In genomic region chr14:39240769-39241168, GRCh38 we compare ENCODE assay signal across 39 cellular contexts.
"Had no signal": no experiment of that assay in that cellular context is flagged by ENCODE, and none has a peak within 500 bp of the region (broad histone marks: within the 10 kb centered on the region; RNA-seq: fewer than 3 reads in every experiment).

No MANE protein-coding gene starts in this region.

- H3K27ac Mint-ChIP-seq: activated naive CD4-positive, alpha-beta T cell treated with anti-CD3 and anti-CD28 coated beads for 36 hours; activated naive CD4-positive, alpha-beta T cell treated with anti-CD3 and anti-CD28 coated beads, Interleukin-2, amount 10 ng/mL, durations not matched to agents 7 days and 5 days; activated naive CD4-positive, alpha-beta T cell treated with anti-CD3 and anti-CD28 coated beads, Interleukin-2, amount 50 U/mL, for 24 hours; activated naive CD4-positive, alpha-beta T cell treated with anti-CD3 and anti-CD28 coated beads, Interleukin-2, amount 50 U/mL, for 72 hours; activated naive CD8-positive, alpha-beta T cell; activated naive CD8-positive, alpha-beta T cell treated with anti-CD3 and anti-CD28 coated beads for 36 hours; activated naive CD8-positive, alpha-beta T cell treated with anti-CD3 and anti-CD28 coated beads, Interleukin-2, amount 10 ng/mL, durations not matched to agents 7 days and 5 days; activated naive CD8-positive, alpha-beta T cell treated with anti-CD3 and anti-CD28 coated beads, Interleukin-2, amount 50 U/mL, for 24 hours; activated T-cell treated with anti-CD3 and anti-CD28 coated beads, Interleukin-2, amount 50 U/mL, for 24 hours; activated T-cell treated with anti-CD3 and anti-CD28 coated beads, Interleukin-2, amount 50 U/mL, for 72 hours; activated T-helper 1 cell treated with anti-CD3 and anti-CD28 coated beads, Interleukin-12 subunit alpha, Interleukin-12 subunit beta, Interleukin-2, Interleukin-4 antibody, amounts not matched to agents 30 ng/mL and 10 ng/mL and 1 ng/mL, durations not matched to agents 14 hours and 24 hours and 36 hours; activated T-helper 2 cell treated with anti-CD3 and anti-CD28 coated beads, Interferon-gamma antibody, Interleukin-2, Interleukin-4, amounts not matched to agents 10 μg/mL and 5 μg/mL and 100 μg/mL, durations not matched to agents 14 hours and 24 hours and 36 hours had no signal

- H3K4me3 ChIP-seq: adrenal gland, ascending aorta, body of pancreas, breast epithelium, cardiac muscle cell had no signal

- H3K36me3 ChIP-seq: adrenal gland, ascending aorta, brain microvascular endothelial cell, breast epithelium, cardiac muscle cell had no signal

- H3K9me3 ChIP-seq: adrenal gland, ascending aorta, body of pancreas, breast epithelium had no signal

- H3K27me3 Mint-ChIP-seq: activated naive CD4-positive, alpha-beta T cell treated with anti-CD3 and anti-CD28 coated beads, Interleukin-2, amount 50 U/mL, for 24 hours; activated naive CD8-positive, alpha-beta T cell; activated naive CD8-positive, alpha-beta T cell treated with anti-CD3 and anti-CD28 coated beads for 36 hours; activated naive CD8-positive, alpha-beta T cell treated with anti-CD3 and anti-CD28 coated beads, Interleukin-2, amount 50 U/mL, for 24 hours; activated T-cell treated with anti-CD3 and anti-CD28 coated beads, Interleukin-2, amount 50 U/mL, for 24 hours; activated T-helper 17 cell treated with anti-CD3 and anti-CD28 coated beads, Interleukin-2, amount 50 U/mL, for 72 hours; brain; central memory CD8-positive, alpha-beta T cell had no signal

- H3K27me3 ChIP-seq: adrenal gland, ascending aorta, body of pancreas, brain microvascular endothelial cell, breast epithelium, cardiac muscle cell had no signal

- DNase-seq: activated effector memory CD4-positive, alpha-beta T cell treated with anti-CD3 and anti-CD28 coated beads, Interleukin-2, amount 50 U/mL, for 16 hours; activated effector memory CD4-positive, alpha-beta T cell treated with Interleukin-2 at 50 U/mL for 16 hours; activated gamma-delta T cell; activated gamma-delta T cell treated with Interleukin-2 at 50 U/mL for 16 hours; activated naive CD4-positive, alpha-beta T cell; activated naive CD4-positive, alpha-beta T cell treated with anti-CD3 and anti-CD28 coated beads for 36 hours; activated naive CD4-positive, alpha-beta T cell treated with anti-CD3 and anti-CD28 coated beads, Interleukin-2, amount 10 ng/mL, durations not matched to agents 7 days and 5 days; activated naive CD4-positive, alpha-beta T cell treated with anti-CD3 and anti-CD28 coated beads, Interleukin-2, amount 50 U/mL, for 16 hours; activated naive CD4-positive, alpha-beta T cell treated with Interleukin-2 at 50 U/mL for 16 hours; activated naive CD8-positive, alpha-beta T cell treated with anti-CD3 and anti-CD28 coated beads for 36 hours; activated naive CD8-positive, alpha-beta T cell treated with anti-CD3 and anti-CD28 coated beads, Interleukin-2, amount 10 ng/mL, durations not matched to agents 7 days and 5 days; activated naive CD8-positive, alpha-beta T cell treated with anti-CD3 and anti-CD28 coated beads, Interleukin-2, amount 50 U/mL, for 24 hours; activated T-cell treated with anti-CD3 and anti-CD28 coated beads, Interleukin-2, amount 50 U/mL, for 24 hours; activated T-cell treated with anti-CD3 and anti-CD28 coated beads, Interleukin-2, amount 50 U/mL, for 4 hours; activated T-cell treated with anti-CD3 and anti-CD28 coated beads, Interleukin-2, amount 50 U/mL, for 48 hours; activated T-cell treated with anti-CD3 and anti-CD28 coated beads, Interleukin-2, amount 50 U/mL, for 72 hours; adrenal gland; amniotic stem cell; amygdala; anterior cingulate cortex; aorta; body of pancreas; brain microvascular endothelial cell; caudate nucleus; central memory CD4-positive, alpha-beta T cell; cerebellar nuclear complex had no signal

- H3K4me1 ChIP-seq: adrenal gland, ascending aorta, body of pancreas, breast epithelium had no signal

- H3K27ac ChIP-seq: ascending aorta, body of pancreas, brain microvascular endothelial cell, breast epithelium, cardiac muscle cell had no signal

- H3K4me3 Mint-ChIP-seq: activated naive CD4-positive, alpha-beta T cell treated with anti-CD3 and anti-CD28 coated beads for 36 hours; activated naive CD4-positive, alpha-beta T cell treated with anti-CD3 and anti-CD28 coated beads, Interleukin-2, amount 10 ng/mL, durations not matched to agents 7 days and 5 days; activated naive CD4-positive, alpha-beta T cell treated with anti-CD3 and anti-CD28 coated beads, Interleukin-2, amount 50 U/mL, for 24 hours; activated naive CD8-positive, alpha-beta T cell; activated naive CD8-positive, alpha-beta T cell treated with anti-CD3 and anti-CD28 coated beads for 36 hours; activated naive CD8-positive, alpha-beta T cell treated with anti-CD3 and anti-CD28 coated beads, Interleukin-2, amount 10 ng/mL, durations not matched to agents 7 days and 5 days; activated naive CD8-positive, alpha-beta T cell treated with anti-CD3 and anti-CD28 coated beads, Interleukin-2, amount 50 U/mL, for 24 hours; activated T-cell treated with anti-CD3 and anti-CD28 coated beads, Interleukin-2, amount 50 U/mL, for 24 hours; activated T-cell treated with anti-CD3 and anti-CD28 coated beads, Interleukin-2, amount 50 U/mL, for 4 hours; activated T-cell treated with anti-CD3 and anti-CD28 coated beads, Interleukin-2, amount 50 U/mL, for 72 hours; activated T-helper 1 cell treated with anti-CD3 and anti-CD28 coated beads, Interleukin-12 subunit alpha, Interleukin-12 subunit beta, Interleukin-2, Interleukin-4 antibody, amounts not matched to agents 30 ng/mL and 10 ng/mL and 1 ng/mL, durations not matched to agents 14 hours and 24 hours and 36 hours; activated T-helper 17 cell treated with anti-CD3 and anti-CD28 coated beads, Interleukin-2, amount 50 U/mL, for 72 hours; brain; central memory CD8-positive, alpha-beta T cell had no signal

- ATAC-seq: activated naive CD4-positive, alpha-beta T cell treated with anti-CD3 and anti-CD28 coated beads, Interleukin-2, amount 50 U/mL, for 72 hours; activated naive CD8-positive, alpha-beta T cell treated with anti-CD3 and anti-CD28 coated beads, Interleukin-2, amount 50 U/mL, for 24 hours; activated T-cell treated with anti-CD3 and anti-CD28 coated beads, Interleukin-2, amount 50 U/mL, for 4 hours; activated T-cell treated with anti-CD3 and anti-CD28 coated beads, Interleukin-2, amount 50 U/mL, for 72 hours; activated T-helper 17 cell treated with anti-CD3 and anti-CD28 coated beads, Interleukin-2, amount 50 U/mL, for 72 hours; body of pancreas had no signal

- H3K9me3 Mint-ChIP-seq: activated naive CD4-positive, alpha-beta T cell treated with anti-CD3 and anti-CD28 coated beads for 36 hours; activated naive CD4-positive, alpha-beta T cell treated with anti-CD3 and anti-CD28 coated beads, Interleukin-2, amount 10 ng/mL, durations not matched to agents 7 days and 5 days; activated naive CD4-positive, alpha-beta T cell treated with anti-CD3 and anti-CD28 coated beads, Interleukin-2, amount 50 U/mL, for 24 hours; activated naive CD4-positive, alpha-beta T cell treated with anti-CD3 and anti-CD28 coated beads, Interleukin-2, amount 50 U/mL, for 72 hours; activated naive CD8-positive, alpha-beta T cell treated with anti-CD3 and anti-CD28 coated beads for 36 hours; activated naive CD8-positive, alpha-beta T cell treated with anti-CD3 and anti-CD28 coated beads, Interleukin-2, amount 10 ng/mL, durations not matched to agents 7 days and 5 days; activated naive CD8-positive, alpha-beta T cell treated with anti-CD3 and anti-CD28 coated beads, Interleukin-2, amount 50 U/mL, for 24 hours; activated T-cell treated with anti-CD3 and anti-CD28 coated beads, Interleukin-2, amount 50 U/mL, for 24 hours; activated T-cell treated with anti-CD3 and anti-CD28 coated beads, Interleukin-2, amount 50 U/mL, for 4 hours; activated T-cell treated with anti-CD3 and anti-CD28 coated beads, Interleukin-2, amount 50 U/mL, for 72 hours; activated T-helper 1 cell treated with anti-CD3 and anti-CD28 coated beads, Interleukin-12 subunit alpha, Interleukin-12 subunit beta, Interleukin-2, Interleukin-4 antibody, amounts not matched to agents 30 ng/mL and 10 ng/mL and 1 ng/mL, durations not matched to agents 14 hours and 24 hours and 36 hours; activated T-helper 17 cell treated with anti-CD3 and anti-CD28 coated beads, Interleukin-2, amount 50 U/mL, for 72 hours; activated T-helper 2 cell treated with anti-CD3 and anti-CD28 coated beads, Interferon-gamma antibody, Interleukin-2, Interleukin-4, amounts not matched to agents 10 μg/mL and 5 μg/mL and 100 μg/mL, durations not matched to agents 14 hours and 24 hours and 36 hours; central memory CD8-positive, alpha-beta T cell had no signal

- H3K36me3 Mint-ChIP-seq: activated naive CD4-positive, alpha-beta T cell treated with anti-CD3 and anti-CD28 coated beads, Interleukin-2, amount 10 ng/mL, durations not matched to agents 7 days and 5 days; activated naive CD4-positive, alpha-beta T cell treated with anti-CD3 and anti-CD28 coated beads, Interleukin-2, amount 50 U/mL, for 24 hours; activated naive CD4-positive, alpha-beta T cell treated with anti-CD3 and anti-CD28 coated beads, Interleukin-2, amount 50 U/mL, for 72 hours; activated naive CD8-positive, alpha-beta T cell; activated naive CD8-positive, alpha-beta T cell treated with anti-CD3 and anti-CD28 coated beads for 36 hours; activated naive CD8-positive, alpha-beta T cell treated with anti-CD3 and anti-CD28 coated beads, Interleukin-2, amount 10 ng/mL, durations not matched to agents 7 days and 5 days; brain had no signal

- H3K4me1 Mint-ChIP-seq: activated naive CD4-positive, alpha-beta T cell treated with anti-CD3 and anti-CD28 coated beads, Interleukin-2, amount 50 U/mL, for 24 hours; activated naive CD8-positive, alpha-beta T cell treated with anti-CD3 and anti-CD28 coated beads for 36 hours; activated naive CD8-positive, alpha-beta T cell treated with anti-CD3 and anti-CD28 coated beads, Interleukin-2, amount 50 U/mL, for 24 hours; activated T-helper 17 cell treated with anti-CD3 and anti-CD28 coated beads, Interleukin-2, amount 50 U/mL, for 72 hours; brain had no signal

- FAIRE-seq: astrocyte, bronchial epithelial cell had no signal
